In the genomic region with DNA sequence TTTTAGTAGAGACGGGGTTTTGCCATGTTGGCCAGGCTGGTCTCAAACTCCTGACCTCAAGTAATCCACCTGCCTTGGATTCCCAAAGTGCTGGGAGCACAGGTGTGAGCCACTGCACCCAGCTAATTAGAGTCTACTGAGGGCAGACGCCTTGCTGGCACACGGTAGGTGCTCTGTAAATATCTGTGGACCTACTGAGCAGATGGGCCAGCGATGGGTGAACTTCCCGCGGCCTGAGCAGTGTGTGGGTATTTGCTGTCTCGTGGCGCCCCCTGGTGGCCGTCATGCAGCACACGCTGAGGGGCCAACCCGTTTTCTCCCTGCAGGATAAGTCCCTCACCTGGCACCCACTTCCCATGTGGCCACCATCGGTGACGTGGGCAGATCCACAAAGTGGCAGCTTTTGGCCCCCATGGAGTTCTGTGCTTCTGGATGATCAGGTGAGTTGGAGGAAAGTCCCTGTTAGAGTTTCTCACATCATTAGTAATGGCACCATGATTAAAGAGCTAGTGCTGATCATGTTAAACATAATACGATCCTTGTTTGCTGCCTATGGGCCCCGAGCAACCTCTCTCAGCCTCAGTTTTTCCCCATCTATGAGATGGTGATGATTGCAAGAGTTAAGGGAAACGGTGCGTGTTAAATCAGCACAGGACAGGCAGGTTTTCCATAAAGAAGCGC, we compare ENCODE assay signal across 8 cellular contexts. TPM values are rescaled to one million over a fixed set of nuclear protein-coding genes. Genes with fewer than 3 reads are reported as not detected.
A peak's percentile ranks its signal among the peaks of the same experiment; 100 is the strongest.
DNase-seq lines count a peak whose midpoint lies in the region; ATAC-seq and TF ChIP-seq lines count a peak whose summit lies in the region.

No MANE protein-coding gene starts in this region.

- TF ChIP-seq POLR2A in HCT116 (IDR thresholded peaks at IDR 0.05; ENCODE audit: borderline replicate concordance, extremely low read depth, insufficient read depth, insufficient read length): no peak

- no peaks in the 10 kb centered on the region for H3K9me2 ChIP-seq in HCT116 (ENCODE audit: insufficient read depth)

- ATAC-seq in HCT116 (peak; percentile 99), HG02571 (IDR thresholded peaks at IDR 0.05; ENCODE audit: unreplicated experiment) (no peak)

- TF ChIP-seq CTCF in Caco-2 (IDR thresholded peaks at IDR 0.05; ENCODE audit: insufficient read depth in 1 of 2, low read depth in 1 of 2, low read length in 1 of 2, severe bottlenecking in 1 of 2, unreplicated experiment in 1 of 2): peak; percentile 91 to 97
- TF ChIP-seq CTCF in HCT116 (IDR thresholded peaks at IDR 0.05 in 2 of 3, conservative IDR thresholded peaks at IDR 0.05 in 1 of 3; ENCODE audit: borderline replicate concordance in 1 of 3, insufficient read depth in 1 of 3, low read depth in 2 of 3, low read length in 2 of 3): peak; percentile 95 to 99 (median 98)
- peak; percentile 89 for TF ChIP-seq CTCF in kidney epithelial cell (IDR thresholded peaks at IDR 0.05; ENCODE audit: insufficient read depth, low read length, poor library complexity, severe bottlenecking)

- no peak overlapping the region for H3K27ac Mint-ChIP-seq in Caco-2 (ENCODE audit: unreplicated experiment)

- peaks cover 18% of the 10 kb centered on the region for H3K36me3 Mint-ChIP-seq in Caco-2 (ENCODE audit: insufficient read depth, unreplicated experiment)

- peak; percentile 100 for TF ChIP-seq RAD21 in HCT116 (IDR thresholded peaks at IDR 0.05; ENCODE audit: low read depth)

- H3K4me1 ChIP-seq in Caco-2 (no peaks in the 10 kb centered on the region), HCT116 (ENCODE audit: control insufficient read depth in 1 of 2, insufficient read depth in 2 of 2, low read length in 2 of 2) (peaks cover 0 to 16% of the 10 kb centered on the region in 2 experiments; a peak in 2 of 4 replicates)

- CTCF ChIA-PET in Caco-2 (lab: Charles Lee) (interaction anchor here (0.5 to 1.9 kb wide), 14 partner anchors 13 to 464 kb away, joined by 3 to 21 read pairs (median 4); a partner anchor contains a TSS), HCT116 (lab: Charles Lee) (interaction anchor here (0.8 to 6.0 kb wide), 24 partner anchors 9 to 464 kb away, joined by 3 to 49 read pairs (median 6); a partner anchor contains a TSS)

- POLR2A ChIA-PET in Caco-2 (lab: Charles Lee) (no interaction called here), HCT116 (lab: Charles Lee) (interaction anchor here (0.9 kb wide), 1 partner anchor 218 kb away, joined by 3 read pairs; no protein-coding TSS in a partner anchor)

- no peaks in the 10 kb centered on the region for H3K36me3 ChIP-seq in Caco-2 (ENCODE audit: control insufficient read depth, insufficient read depth, low read length)
- peaks cover 12 to 13% of the 10 kb centered on the region in 2 experiments for H3K36me3 ChIP-seq in HCT116 (ENCODE audit: control insufficient read depth in 1 of 2, insufficient read depth in 2 of 2, low read length in 2 of 2)
- H3K36me3 ChIP-seq in kidney epithelial cell (ENCODE audit: control insufficient read depth, insufficient read depth, low read length): no peaks in the 10 kb centered on the region

- DNase-seq in Caco-2 (peak; percentile 82 to 86), HCT116 (ENCODE audit: low read depth, low spot score) (peak; percentile 77), NCI-H2196 (lab: John Stamatoyannopoulos, UW; ENCODE audit: unreplicated experiment) (peak; percentile 41), caudate nucleus (lab: John Stamatoyannopoulos, UW) (peak in 57 of 61 donors; percentile 10 to 82 (median 52)), kidney epithelial cell (ENCODE audit: low read depth) (no peak)
- DNase-seq in activated CD4-positive, CD25-positive, alpha-beta regulatory T cell treated with anti-CD3 and anti-CD28 coated beads, Interleukin-2, amount 50 U/mL, for 72 hours: peak; percentile 78
- peak; percentile 85 for DNase-seq in stimulated activated CD4-positive, alpha-beta T cell treated with anti-CD3 and anti-CD28 coated beads, Interleukin-2, amount 100 ng/mL, for 24 hours

- H3K9me3 ChIP-seq in Caco-2 (no peaks in the 10 kb centered on the region), HCT116 (ENCODE audit: control insufficient read depth in 1 of 2, insufficient read depth in 1 of 2, low read depth in 1 of 2, low read length in 2 of 2) (peaks cover 0 to 6% of the 10 kb centered on the region in 2 experiments; a peak in 1 of 4 replicates)

- no peaks in the 10 kb centered on the region for H4K20me1 ChIP-seq in HCT116 (ENCODE audit: insufficient read depth)

- no peak overlapping the region for H3K4me3 Mint-ChIP-seq in Caco-2 (ENCODE audit: unreplicated experiment)

- intact Hi-C loops in Caco-2 (cut with micrococcal nuclease; ENCODE audit: unreplicated experiment): loop anchor here (1.0 kb wide), 3 partner anchors 18 to 216 kb away; no protein-coding TSS in a partner anchor
- intact Hi-C loops in HCT116 (cut with micrococcal nuclease): loop anchor here (1.0 kb wide), 6 partner anchors 45 to 459 kb away; no protein-coding TSS in a partner anchor

- H3K79me2 ChIP-seq in HCT116 (ENCODE audit: insufficient read depth, low read length): no peaks in the 10 kb centered on the region

- BruUV-seq in Caco-2 (replicated peaks; lab: Mats Ljungman, UMichigan) (no TSS peak), HCT116 (replicated peaks; lab: Mats Ljungman, UMichigan) (no TSS peak)

- RAD21 ChIA-PET in HCT116 (lab: Charles Lee; ENCODE audit: low non-redundant PET in 1 of 2, low total read pairs in 2 of 2, uncharacterized antibody in 2 of 2, unreplicated experiment in 2 of 2): interaction anchor here (0.7 to 2.4 kb wide), 5 partner anchors 44 to 233 kb away, joined by 3 to 9 read pairs (median 4); no protein-coding TSS in a partner anchor

- no peaks in the 10 kb centered on the region for H3K9me3 Mint-ChIP-seq in Caco-2 (ENCODE audit: unreplicated experiment)

- peak overlapping the region; percentile 31 for H3K4me2 ChIP-seq in HCT116 (ENCODE audit: low read length)

- peaks cover 7% of the 10 kb centered on the region for H3K4me1 Mint-ChIP-seq in Caco-2 (ENCODE audit: low read depth, unreplicated experiment)

- H3K27me3 ChIP-seq in Caco-2 (replicated peaks; ENCODE audit: control insufficient read depth, insufficient read depth, low read length): no peaks in the 10 kb centered on the region
- H3K27me3 ChIP-seq in HCT116 (ENCODE audit: insufficient read depth, low read length): no peaks in the 10 kb centered on the region
- H3K27me3 ChIP-seq in kidney epithelial cell (ENCODE audit: control insufficient read depth, insufficient read depth, low read length): no peaks in the 10 kb centered on the region

- H3K27me3 Mint-ChIP-seq in Caco-2 (ENCODE audit: insufficient read depth, unreplicated experiment): no peaks in the 10 kb centered on the region

- H3K9ac ChIP-seq in HCT116 (ENCODE audit: low read length): no peak overlapping the region

- H3K27ac ChIP-seq in HCT116 (ENCODE audit: low read depth, low read length) (no peak overlapping the region), caudate nucleus (ENCODE audit: low read depth, low read length) (no peak overlapping the region)

- H3K4me3 ChIP-seq in Caco-2 (ENCODE audit: low read depth, low read length): no peak overlapping the region
- no peak overlapping the region for H3K4me3 ChIP-seq in HCT116 (replicated peaks in 1 of 2; ENCODE audit: low read depth in 1 of 2, low read length in 2 of 2)
- H3K4me3 ChIP-seq in kidney epithelial cell (ENCODE audit: low read depth, low read length): no peak overlapping the region

- H2AFZ ChIP-seq in HCT116 (ENCODE audit: low read depth, low read length, poor library complexity, severe bottlenecking): no peak overlapping the region

TF ChIP-seq in HCT116, 20 proteins besides CTCF, POLR2A, EP300 and RAD21:
- peak; percentile 28 for TF ChIP-seq YY1 (IDR thresholded peaks at IDR 0.05; ENCODE audit: extremely low read depth, insufficient replicate concordance, low read depth, low read length)
- TF ChIP-seq EZH2 (IDR thresholded peaks at IDR 0.05): no peak
- TF ChIP-seq SIN3A (IDR thresholded peaks at IDR 0.05; ENCODE audit: low read depth): no peak
- TF ChIP-seq, protein P1, sequence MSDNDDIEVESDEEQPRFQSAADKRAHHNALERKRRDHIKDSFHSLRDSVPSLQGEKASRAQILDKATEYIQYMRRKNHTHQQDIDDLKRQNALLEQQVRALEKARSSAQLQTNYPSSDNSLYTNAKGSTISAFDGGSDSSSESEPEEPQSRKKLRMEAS (IDR thresholded peaks at IDR 0.05): 0 out of 2 replicates have a peak, but pooled peaks have one; percentile 32

RNA-seq across cellular contexts. Expression of a gene that starts 40.7 kb away (rescaled TPM):
- total RNA-seq in Caco-2 (2022): 82.8 and 85.7 TPM in 2 replicates
- total RNA-seq in HCT116 (2021; ENCODE audit: unreplicated experiment): 39.9 TPM
- 24.0 and 24.9 TPM in 2 replicates for polyA plus RNA-seq in HCT116 (2012)
- 53.4 and 62.0 TPM in 2 replicates for total RNA-seq in kidney epithelial cell

RNA-seq across cellular contexts. Expression of a gene that starts 57.0 kb away (rescaled TPM):
- total RNA-seq in Caco-2 (2022) (7.1 and 7.9 TPM in 2 replicates), HCT116 (2021; ENCODE audit: unreplicated experiment) (6.6 TPM), kidney epithelial cell (1.7 and 1.9 TPM in 2 replicates)
- 4.4 and 4.9 TPM in 2 replicates for polyA plus RNA-seq in HCT116 (2012)
